Comparison of ENCODE assay signal across 8 cellular contexts in the genomic region with DNA sequence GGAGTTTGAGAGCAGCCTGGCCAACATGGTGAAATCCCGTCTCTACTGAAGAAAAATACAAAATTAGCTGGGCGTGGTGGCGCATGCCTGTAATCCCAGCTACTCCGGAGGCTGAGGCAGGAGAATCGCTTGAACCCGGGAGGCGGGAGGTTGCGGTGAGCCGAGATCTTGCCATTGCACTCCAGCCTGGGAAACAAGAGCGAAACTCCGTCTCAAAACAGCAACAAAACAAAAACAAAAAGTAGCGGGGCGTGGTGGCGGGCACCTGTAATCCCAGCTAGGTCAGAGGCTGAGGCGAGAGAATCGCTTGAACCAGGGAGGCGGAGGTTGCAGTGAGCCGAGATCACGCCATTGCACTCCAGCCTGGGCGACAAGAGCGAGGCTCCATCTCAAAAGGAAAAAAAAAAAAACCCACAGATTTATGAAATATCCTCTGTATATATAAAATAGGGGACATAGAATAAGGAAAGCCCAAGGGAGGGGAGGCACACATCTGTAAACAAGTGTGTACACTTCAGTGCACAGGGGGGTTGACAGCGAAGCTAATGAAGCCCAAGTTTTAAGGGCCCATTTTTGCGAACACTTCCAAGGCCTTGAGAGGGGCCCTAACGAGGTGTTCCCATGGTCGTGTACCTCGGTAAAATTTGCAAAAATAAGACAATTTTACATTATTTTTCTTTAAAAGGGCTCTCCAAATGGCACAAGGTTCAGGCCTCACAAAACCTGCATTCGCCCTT. TPM values are rescaled to one million over a fixed set of nuclear protein-coding genes. Genes with fewer than 3 reads are reported as not detected.
DNase-seq lines count a peak whose midpoint lies in the region; ATAC-seq, FAIRE-seq and TF ChIP-seq lines count a peak whose summit lies in the region.
"Not testable (repeated sequence)": the region's sequence is repeated elsewhere in the genome, so short reads cannot be mapped to it uniquely, and the experiment has no call there.

No MANE protein-coding gene starts in this region.

- H3K9ac ChIP-seq in HUES48 (ENCODE audit: low read depth, low read length) = peak overlapping the region; percentile 88
- H3K9ac ChIP-seq in SK-N-MC (ENCODE audit: insufficient read length) = peak overlapping the region; percentile 94
- peak overlapping the region; percentile 96 for H3K9ac ChIP-seq in keratinocyte (ENCODE audit: control insufficient read depth, extremely low read depth, insufficient read depth, low read length)
- not testable (repeated sequence) for H3K9ac ChIP-seq in neuronal stem cell (ENCODE audit: low read depth, low read length, poor library complexity)

- no CpG with 5 or more reads among the region's 27 CpGs for WGBS in neuronal stem cell (ENCODE audit: extremely low coverage in 2 of 2, insufficient read length in 2 of 2, insufficient replicate concordance in 1 of 2), 2 donors
- WGBS in testis, 2 donors = 48 to 55% methylated on average over 27 of the region's 27 CpGs

- not testable (repeated sequence) for H3K18ac ChIP-seq in neuronal stem cell (ENCODE audit: low read length)

- H3K27ac Mint-ChIP-seq in CD4-positive, alpha-beta T cell = peak overlapping the region; percentile 96
- H3K27ac Mint-ChIP-seq in activated naive CD8-positive, alpha-beta T cell treated with anti-CD3 and anti-CD28 coated beads, Interleukin-2, amount 50 U/mL, for 24 hours = peak overlapping the region; percentile 95

- TF ChIP-seq POLR2A in testis (IDR thresholded peaks at IDR 0.05) = not testable (repeated sequence)

- H4K8ac ChIP-seq in neuronal stem cell (ENCODE audit: low read depth, low read length) = not testable (repeated sequence)

- H2BK5ac ChIP-seq in neuronal stem cell (ENCODE audit: low read length) = not testable (repeated sequence)

- H3K14ac ChIP-seq in neuronal stem cell (ENCODE audit: low read length) = not testable (repeated sequence)

- H2AK5ac ChIP-seq in neuronal stem cell (ENCODE audit: low read depth, low read length) = not testable (repeated sequence)

- not testable (repeated sequence) for H3K4ac ChIP-seq in neuronal stem cell (ENCODE audit: low read length)

- H3K9me1 ChIP-seq in keratinocyte (ENCODE audit: control insufficient read depth, extremely low read depth, insufficient read depth, low read length) = not testable (repeated sequence)

- H3K9me3 Mint-ChIP-seq in CD4-positive, alpha-beta T cell; activated naive CD8-positive, alpha-beta T cell treated with anti-CD3 and anti-CD28 coated beads, Interleukin-2, amount 50 U/mL, for 24 hours: not testable (repeated sequence)

- peaks cover 63% of the 10 kb centered on the region for H3K4me1 Mint-ChIP-seq in CD4-positive, alpha-beta T cell (ENCODE audit: low read depth)
- peaks cover 65% of the 10 kb centered on the region for H3K4me1 Mint-ChIP-seq in activated naive CD8-positive, alpha-beta T cell treated with anti-CD3 and anti-CD28 coated beads, Interleukin-2, amount 50 U/mL, for 24 hours

- not testable (repeated sequence) for TF ChIP-seq CTCF in CD4-positive, alpha-beta T cell (IDR thresholded peaks at IDR 0.05); epithelial cell of esophagus (IDR thresholded peaks at IDR 0.05; ENCODE audit: insufficient read depth, low read depth, low read length, missing control alignments); keratinocyte (optimal IDR thresholded peaks at IDR 0.05 in 1 of 3, IDR thresholded peaks at IDR 0.05 in 1 of 3, conservative IDR thresholded peaks at IDR 0.05 in 1 of 3; ENCODE audit: extremely low read depth in 1 of 3, insufficient read depth in 2 of 3, low read length in 3 of 3); testis (IDR thresholded peaks at IDR 0.05)

- H3K36me3 Mint-ChIP-seq in CD4-positive, alpha-beta T cell (ENCODE audit: low read depth) = peaks cover 47% of the 10 kb centered on the region
- H3K36me3 Mint-ChIP-seq in activated naive CD8-positive, alpha-beta T cell treated with anti-CD3 and anti-CD28 coated beads, Interleukin-2, amount 50 U/mL, for 24 hours (ENCODE audit: low read depth) = not testable (repeated sequence)

- H2BK15ac ChIP-seq in neuronal stem cell (ENCODE audit: low read length) = not testable (repeated sequence)

- not testable (repeated sequence) for DNase-seq in CD4-positive, alpha-beta T cell; SK-N-MC (ENCODE audit: low read depth, low spot score); epithelial cell of esophagus (ENCODE audit: low read depth); keratinocyte (ENCODE audit: low read depth, low spot score); neuronal stem cell (ENCODE audit: low spot score)
- peak; percentile 14 for DNase-seq in activated naive CD8-positive, alpha-beta T cell treated with anti-CD3 and anti-CD28 coated beads, Interleukin-2, amount 50 U/mL, for 24 hours
- peak; percentile 30 for DNase-seq in testis

- H2BK12ac ChIP-seq in neuronal stem cell (ENCODE audit: low read length) = not testable (repeated sequence)

- H3K27ac ChIP-seq in CD4-positive, alpha-beta T cell (ENCODE audit: low read depth, low read length) = peak overlapping the region; percentile 70
- H3K27ac ChIP-seq in HUES48 (ENCODE audit: low read depth, low read length) (peak overlapping the region; percentile 83), SK-N-MC (peak overlapping the region; percentile 76), keratinocyte (ENCODE audit: control insufficient read depth, insufficient read depth, low read length) (peak overlapping the region; percentile 97), neuronal stem cell (replicated peaks; ENCODE audit: low read length) (peak overlapping the region; percentile 51), testis (peak overlapping the region; percentile 85 to 87)

- peak overlapping the region; percentile 99 for H3K4me3 Mint-ChIP-seq in CD4-positive, alpha-beta T cell
- H3K4me3 Mint-ChIP-seq in activated naive CD8-positive, alpha-beta T cell treated with anti-CD3 and anti-CD28 coated beads, Interleukin-2, amount 50 U/mL, for 24 hours = peak overlapping the region; percentile 87

- peaks cover 10% of the 10 kb centered on the region; the same call in 1 of the 2 replicates for H3K4me1 ChIP-seq in HUES48 (ENCODE audit: control insufficient read depth, insufficient read depth, low read length)
- H3K4me1 ChIP-seq in keratinocyte (ENCODE audit: control insufficient read depth, extremely low read depth, insufficient read depth, low read length) = peaks cover 28% of the 10 kb centered on the region
- peaks cover 6 to 11% of the 10 kb centered on the region in 2 donors for H3K4me1 ChIP-seq in neuronal stem cell (ENCODE audit: control insufficient read depth in 2 of 2, insufficient read depth in 1 of 2, low read depth in 1 of 2, low read length in 2 of 2)
- peaks cover 21% of the 10 kb centered on the region for H3K4me1 ChIP-seq in testis

- H3K27me3 ChIP-seq in CD4-positive, alpha-beta T cell (ENCODE audit: control insufficient read depth, insufficient read depth, low read length); HUES48 (ENCODE audit: control insufficient read depth, insufficient read depth, low read length); keratinocyte (ENCODE audit: control insufficient read depth, extremely low read depth, insufficient read depth, low read length); neuronal stem cell (ENCODE audit: control insufficient read depth in 3 of 3, insufficient read depth in 3 of 3, low read depth in 1 of 3, low read length in 3 of 3); testis: not testable (repeated sequence)

- H3K79me2 ChIP-seq in keratinocyte (ENCODE audit: control insufficient read depth, insufficient read depth, low read length) = peaks cover 60% of the 10 kb centered on the region

- ATAC-seq in CD4-positive, alpha-beta T cell (ENCODE audit: poor library complexity); activated naive CD8-positive, alpha-beta T cell treated with anti-CD3 and anti-CD28 coated beads, Interleukin-2, amount 50 U/mL, for 24 hours: not testable (repeated sequence)

- H3K36me3 ChIP-seq in HUES48 (ENCODE audit: control insufficient read depth, insufficient read depth, low read length); SK-N-MC (ENCODE audit: insufficient read depth, low read length); keratinocyte (ENCODE audit: control insufficient read depth in 2 of 2, extremely low read depth in 1 of 2, insufficient read depth in 2 of 2, low read length in 2 of 2); neuronal stem cell (replicated peaks in 1 of 2; ENCODE audit: control insufficient read depth in 2 of 2, insufficient read depth in 2 of 2, low read length in 2 of 2); testis (ENCODE audit: low read depth, missing control alignments): not testable (repeated sequence)

- H3K27me3 Mint-ChIP-seq in CD4-positive, alpha-beta T cell; activated naive CD8-positive, alpha-beta T cell treated with anti-CD3 and anti-CD28 coated beads, Interleukin-2, amount 50 U/mL, for 24 hours: not testable (repeated sequence)

- not testable (repeated sequence) for H3K79me1 ChIP-seq in neuronal stem cell (ENCODE audit: low read depth, low read length)

- not testable (repeated sequence) for H2BK120ac ChIP-seq in neuronal stem cell (ENCODE audit: low read depth, low read length)

- not testable (repeated sequence) for H3K23ac ChIP-seq in neuronal stem cell (ENCODE audit: low read depth, low read length, poor library complexity)

- H3K4me3 ChIP-seq in HUES48 (ENCODE audit: low read depth, low read length) = peak overlapping the region; percentile 94
- H3K4me3 ChIP-seq in SK-N-MC = peak overlapping the region; percentile 98
- peak overlapping the region; percentile 78 for H3K4me3 ChIP-seq in epithelial cell of esophagus (ENCODE audit: low read length)
- peak overlapping the region; percentile 92 to 97 (median 95) for H3K4me3 ChIP-seq in keratinocyte (ENCODE audit: control insufficient read depth in 2 of 3, extremely low read depth in 1 of 3, insufficient read depth in 2 of 3, low read depth in 1 of 3, low read length in 3 of 3)
- peak overlapping the region; percentile 83 to 97 for H3K4me3 ChIP-seq in neuronal stem cell (ENCODE audit: low read length in 2 of 2)
- H3K4me3 ChIP-seq in testis = peak overlapping the region; percentile 89 to 100

- peak overlapping the region; percentile 90 for H3K4me2 ChIP-seq in keratinocyte (ENCODE audit: control insufficient read depth, extremely low read depth, insufficient read depth, low read depth, low read length)
- peak overlapping the region; percentile 54 for H3K4me2 ChIP-seq in neuronal stem cell (ENCODE audit: insufficient read depth, low read length, poor library complexity, severe bottlenecking)

- H4K91ac ChIP-seq in neuronal stem cell (ENCODE audit: low read depth, low read length, poor library complexity) = not testable (repeated sequence)

- H2AFZ ChIP-seq in keratinocyte (ENCODE audit: control insufficient read depth, low read length) (peak overlapping the region; percentile 97), neuronal stem cell (ENCODE audit: low read length) (peak overlapping the region; percentile 94)

- intact Hi-C loops in CD4-positive, alpha-beta T cell (cut with DNase I, micrococcal nuclease) = loop anchor here in 1 of 2 experiments (5.0 kb wide), 3 partner anchors 40 to 1650 kb away; partner anchors contain the start of gene ARGLU1
- intact Hi-C loops in testis (cut with DNase I; ENCODE audit: low total_unique reads) = not testable (repeated sequence)

- dilution Hi-C loops in keratinocyte (cut with MboI; ENCODE audit: extremely low pct_ligation_motif_present, low sequenced_read_pairs) = not testable (repeated sequence)

- H3K9me3 ChIP-seq in CD4-positive, alpha-beta T cell (ENCODE audit: control insufficient read depth, low read length); HUES48 (ENCODE audit: control insufficient read depth, insufficient read depth, low read length); SK-N-MC (ENCODE audit: low read depth, low read length); keratinocyte (ENCODE audit: control insufficient read depth, low read depth, low read length); neuronal stem cell (replicated peaks in 1 of 2; ENCODE audit: control insufficient read depth in 2 of 2, insufficient read depth in 1 of 2, low read depth in 1 of 2, low read length in 2 of 2); testis: not testable (repeated sequence)

- CTCF ChIA-PET in CD4-positive, alpha-beta T cell (lab: Charles Lee) = not testable (repeated sequence)

- not testable (repeated sequence) for H4K20me1 ChIP-seq in keratinocyte (ENCODE audit: control insufficient read depth, extremely low read depth, insufficient read depth, low read length)

- POLR2A ChIA-PET in CD4-positive, alpha-beta T cell (lab: Charles Lee) = interaction anchor here (0.9 to 1.4 kb wide), 3 partner anchors 33 to 59 kb away, joined by 3 to 6 read pairs (median 3); partner anchors contain the start of gene TNFSF13B

- FAIRE-seq in keratinocyte (lab: Jason Lieb, UNC) = not testable (repeated sequence)

RNA-seq across cellular contexts. Expression of gene ABHD13, which starts 0.7 kb away (rescaled TPM):
- 10 to 100 TPM; 18.0 to 18.6 TPM for total RNA-seq in CD4-positive, alpha-beta T cell
- polyA plus RNA-seq in keratinocyte (6.1 to 12.8 TPM (median 8.7 TPM) in 3 replicates), testis (ENCODE audit: insufficient read depth, low read depth, low replicate concordance) (7.3 TPM)
- polyA plus RNA-seq in keratinocyte (2011; ENCODE audit: low read depth) = 4.7 TPM
- polyA plus RNA-seq in keratinocyte (2011; cell fraction: cytosol; rRNA removed) = 3.6 and 8.1 TPM in 2 replicates
- 7.5 and 11.6 TPM in 2 replicates for polyA plus RNA-seq in keratinocyte (2011; cell fraction: nucleus; rRNA removed)
- 5.2 and 5.6 TPM in 2 replicates for polyA plus RNA-seq in keratinocyte (2012; ENCODE audit: low replicate concordance)
- 1.2 to 6.3 TPM (median 4.3 TPM) in 3 replicates for polyA minus RNA-seq in keratinocyte
- polyA minus RNA-seq in keratinocyte (2011; cell fraction: cytosol; rRNA and poly(A)+ RNA removed) = 4.4 TPM
- 7.0 and 11.3 TPM in 2 replicates for polyA minus RNA-seq in keratinocyte (2011; cell fraction: nucleus; rRNA and poly(A)+ RNA removed)
- 7.2 TPM for polyA plus RNA-seq in neuronal stem cell (2013, experiment 1 of 2)
- polyA plus RNA-seq in neuronal stem cell (2013, experiment 2 of 2) = 7.4 TPM
- 1 to 10 TPM; 6.5 to 7.4 TPM for total RNA-seq in testis

RNA-seq across cellular contexts. Expression of gene LIG4, which starts 2.1 kb away (rescaled TPM):
- total RNA-seq in CD4-positive, alpha-beta T cell = 1 to 10 TPM; 1.5 to 1.6 TPM
- polyA plus RNA-seq in keratinocyte = 8.7 to 16.8 TPM (median 13.6 TPM) in 3 replicates
- 18.7 TPM for polyA plus RNA-seq in keratinocyte (2011; ENCODE audit: low read depth)
- 5.9 and 13.0 TPM in 2 replicates for polyA plus RNA-seq in keratinocyte (2011; cell fraction: cytosol; rRNA removed)
- 27.1 and 37.1 TPM in 2 replicates for polyA plus RNA-seq in keratinocyte (2011; cell fraction: nucleus; rRNA removed)
- 10.1 and 11.9 TPM in 2 replicates for polyA plus RNA-seq in keratinocyte (2012; ENCODE audit: low replicate concordance)
- polyA minus RNA-seq in keratinocyte = 1.8 to 10.6 TPM (median 6.5 TPM) in 3 replicates
- 6.9 TPM for polyA minus RNA-seq in keratinocyte (2011; cell fraction: cytosol; rRNA and poly(A)+ RNA removed)
- 9.9 and 19.9 TPM in 2 replicates for polyA minus RNA-seq in keratinocyte (2011; cell fraction: nucleus; rRNA and poly(A)+ RNA removed)
- 8.0 TPM for polyA plus RNA-seq in neuronal stem cell (2013, experiment 1 of 2)
- 8.0 TPM for polyA plus RNA-seq in neuronal stem cell (2013, experiment 2 of 2)
- 10 to 100 TPM; 11.0 to 16.3 TPM for total RNA-seq in testis
- polyA plus RNA-seq in testis (ENCODE audit: insufficient read depth, low read depth, low replicate concordance) = 10.1 TPM

RNA-seq across cellular contexts. Expression of gene TNFSF13B, which starts 52.0 kb away (rescaled TPM):
- 1 to 10 TPM; 1.6 to 1.8 TPM for total RNA-seq in CD4-positive, alpha-beta T cell
- 0.12 to 1.5 TPM (median 1.1 TPM) in 3 replicates for polyA plus RNA-seq in keratinocyte
- polyA plus RNA-seq in keratinocyte (2011; ENCODE audit: low read depth) = 0.76 TPM
- 0.05 and 0.18 TPM in 2 replicates for polyA plus RNA-seq in keratinocyte (2011; cell fraction: cytosol; rRNA removed)
- polyA plus RNA-seq in keratinocyte (2011; cell fraction: nucleus; rRNA removed) = 2.6 and 4.7 TPM in 2 replicates
- 0.28 and 4.1 TPM in 2 replicates for polyA plus RNA-seq in keratinocyte (2012; ENCODE audit: low replicate concordance)
- 0.90 to 2.0 TPM in 2 of 3 replicates, not detected in the other for polyA minus RNA-seq in keratinocyte
- not detected for polyA minus RNA-seq in keratinocyte (2011; cell fraction: cytosol; rRNA and poly(A)+ RNA removed)
- polyA minus RNA-seq in keratinocyte (2011; cell fraction: nucleus; rRNA and poly(A)+ RNA removed) = 2.6 and 7.3 TPM in 2 replicates
- polyA plus RNA-seq in neuronal stem cell (2013, experiment 1 of 2) = 0.59 TPM
- polyA plus RNA-seq in neuronal stem cell (2013, experiment 2 of 2) = 0.62 TPM
- 1 to 10 TPM in 1 of 2 donors, not detected in 1; 3.7 TPM for total RNA-seq in testis
- 2.5 TPM for polyA plus RNA-seq in testis (ENCODE audit: insufficient read depth, low read depth, low replicate concordance)

Comparison
In these comparisons a context has a peak if more than half of its experiments do, and no peak if none do; other contexts are left out.
1. RNA of gene LIG4, which starts 2.1 kb away (total RNA-seq): 11.0 to 16.3 TPM in testis; 1.5 to 1.6 TPM in CD4-positive, alpha-beta T cell; every median in the first group is over 4 times any median in the second.
2. Peak in every context shown above with its lines, with median percentiles within 50 percentile points of each other: H3K27ac ChIP-seq and H3K4me3 ChIP-seq.